8 cellular contexts compared by ENCODE assay signal in the genomic region with DNA sequence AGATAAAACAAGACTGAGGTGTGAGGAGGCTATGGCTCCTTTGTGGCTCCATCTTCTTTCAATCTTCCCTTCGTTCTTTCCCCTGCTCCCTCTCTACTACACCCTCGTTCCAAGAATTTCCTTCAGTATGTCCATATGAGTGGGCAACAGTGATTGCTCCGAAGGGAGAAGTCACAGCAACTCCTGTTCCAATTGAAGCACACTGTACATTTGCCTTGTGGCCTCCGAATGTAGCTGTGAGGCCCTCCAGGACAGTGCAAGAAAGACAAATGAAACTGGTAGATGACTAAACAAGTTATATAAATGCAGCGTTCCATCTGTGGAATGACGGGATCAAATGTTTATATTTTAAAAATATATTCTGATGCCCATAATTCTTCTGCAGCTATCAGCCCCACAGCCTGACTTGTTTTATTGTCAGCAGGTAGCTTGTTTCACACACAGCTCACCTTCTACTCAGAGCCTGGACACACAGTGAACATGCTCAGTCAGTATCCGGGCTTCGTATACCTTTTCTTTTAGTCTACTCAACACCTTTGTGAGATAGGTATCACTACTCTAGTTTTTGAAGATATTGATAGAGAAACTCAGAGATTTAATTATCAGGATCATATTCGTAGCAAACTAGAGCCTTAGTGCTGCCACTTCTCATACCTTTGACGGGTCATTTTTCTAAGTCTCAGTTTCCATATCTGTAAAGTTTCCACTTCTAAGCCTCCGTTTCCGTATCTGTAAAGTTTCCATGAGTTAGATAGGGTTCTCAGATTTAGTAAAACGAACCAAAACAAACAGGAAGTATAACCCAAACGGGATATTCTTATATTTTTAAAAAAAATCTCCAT.
DNase-seq lines count a peak whose midpoint lies in the region; ATAC-seq and TF ChIP-seq lines count a peak whose summit lies in the region.

No MANE protein-coding gene starts in this region.

- H3K27me3 ChIP-seq in layer of hippocampus (ENCODE audit: control insufficient read depth, insufficient read depth, low read length): no peaks in the 10 kb centered on the region
- no peaks in the 10 kb centered on the region for H3K27me3 ChIP-seq in tibial artery

- peaks cover 0 to 34% (median 5%) of the 10 kb centered on the region in 4 donors for H3K4me1 ChIP-seq in tibial artery

- peak overlapping the region; percentile 97 for H3K4me3 ChIP-seq in AG10803 (ENCODE audit: low read length)
- peak overlapping the region; percentile 95; the same call in 1 of the 2 replicates for H3K4me3 ChIP-seq in WI38 (ENCODE audit: low read depth, low read length)
- peak overlapping the region; percentile 88 to 92 for H3K4me3 ChIP-seq in tibial artery

- H3K27ac ChIP-seq in layer of hippocampus (ENCODE audit: low read depth, low read length): peak overlapping the region; percentile 98
- H3K27ac ChIP-seq in tibial artery: peak overlapping the region; percentile 91 to 99

- intact Hi-C loops in tibial artery (cut with DNase I; ENCODE audit: low total_unique reads): no loop called here

- H3K36me3 ChIP-seq in tibial artery: no peaks in the 10 kb centered on the region

- DNase-seq in AG10803 (ENCODE audit: low read depth) (no peak), tibial artery (no peak), SKM-1 (lab: John Stamatoyannopoulos, UW; ENCODE audit: unreplicated experiment) (no peak), NCI-H146 treated with DMSO at 0.1 percent for 48 hours (lab: John Stamatoyannopoulos, UW; ENCODE audit: unreplicated experiment) (no peak)

- H3K9me3 ChIP-seq in tibial artery: no peaks in the 10 kb centered on the region

- peak; percentile 11 for ATAC-seq in GM21367 (IDR thresholded peaks at IDR 0.05; ENCODE audit: unreplicated experiment)
- ATAC-seq in GM21526 (IDR thresholded peaks at IDR 0.05; ENCODE audit: low FRiP score, unreplicated experiment): no peak

- TF ChIP-seq CTCF in AG10803 (conservative IDR thresholded peaks at IDR 0.05; ENCODE audit: low read length) (no peak), WI38 (IDR thresholded peaks at IDR 0.05; ENCODE audit: low read depth, low read length) (no peak), tibial artery (IDR thresholded peaks at IDR 0.05) (no peak)
